In genomic region chr4:7892212-7893019, GRCh38 we compare ENCODE assay signal across 9 cellular contexts. TPM values are rescaled to one million over a fixed set of nuclear protein-coding genes. Genes with fewer than 3 reads are reported as not detected.
DNase-seq lines count a peak whose midpoint lies in the region; ATAC-seq and TF ChIP-seq lines count a peak whose summit lies in the region.
"Had no signal": no experiment of that assay in that cellular context is flagged by ENCODE, and none has a peak within 500 bp of the region (broad histone marks: within the 10 kb centered on the region; RNA-seq: fewer than 3 reads in every experiment).

No MANE protein-coding gene starts in this region.

- TF ChIP-seq CTCF in right atrium auricular region (IDR thresholded peaks at IDR 0.05), result no peak
- no peak for TF ChIP-seq CTCF in vagina (IDR thresholded peaks at IDR 0.05)

- H3K27me3 ChIP-seq in right atrium auricular region (no peaks in the 10 kb centered on the region), vagina (no peaks in the 10 kb centered on the region), MG63 (no peaks in the 10 kb centered on the region)

- H3K4me1 ChIP-seq in right atrium auricular region (peaks cover 0 to 19% of the 10 kb centered on the region in 2 donors), vagina (peaks cover 37% of the 10 kb centered on the region)

- H3K27ac ChIP-seq in right atrium auricular region (no peak overlapping the region), vagina (peak overlapping the region; percentile 20)

- H3K9me3 ChIP-seq in right atrium auricular region, result peaks cover 0 to 9% of the 10 kb centered on the region in 2 donors
- no peaks in the 10 kb centered on the region for H3K9me3 ChIP-seq in vagina
- H3K9me3 ChIP-seq in MG63, result peaks cover 10% of the 10 kb centered on the region

- H3K4me3 ChIP-seq in right atrium auricular region (no peak overlapping the region), vagina (no peak overlapping the region), MG63 (no peak overlapping the region)
- H3K4me3 ChIP-seq: SK-N-MC had no signal

- intact Hi-C loops in Right ventricle myocardium superior (cut with DNase I) (no loop called here), vagina (cut with DNase I) (no loop called here)

- peak; percentile 29 for ATAC-seq in Right ventricle myocardium superior (ENCODE audit: poor library complexity)

- DNase-seq in Right ventricle myocardium superior, result peak; percentile 51
- no peak for DNase-seq in right atrium auricular region (ENCODE audit: low spot score)
- DNase-seq in astrocyte of the hippocampus (ENCODE audit: low read depth, low spot score), result peak; percentile 67
- DNase-seq in left kidney (ENCODE audit: low read depth, low spot score), result peak; percentile 96
- no peak for DNase-seq in vagina (ENCODE audit: extremely low spot score in 2 of 2)
- DNase-seq in MG63, result no peak
- DNase-seq in GDM1 (lab: John Stamatoyannopoulos, UW), result no peak
- DNase-seq in middle frontal gyrus (ENCODE audit: extremely low spot score, low spot score), result no peak

- H3K36me3 ChIP-seq in right atrium auricular region (no peaks in the 10 kb centered on the region), vagina (no peaks in the 10 kb centered on the region), MG63 (peaks cover 3% of the 10 kb centered on the region; the same call in 1 of the 2 replicates)

- TF ChIP-seq POLR2A in vagina (IDR thresholded peaks at IDR 0.05), result no peak

RNA-seq across cellular contexts. Expression of gene AFAP1, which starts 47.2 kb away (rescaled TPM):
- 6.2 TPM for total RNA-seq in Right ventricle myocardium superior
- total RNA-seq in right atrium auricular region, result 10 to 100 TPM; 16.2 to 27.2 TPM
- total RNA-seq in vagina, result 20.4 TPM
- 25.3 and 30.0 TPM in 2 replicates for total RNA-seq in MG63 (2014; rRNA removed; shearing (Covaris generic); ENCODE audit: low replicate concordance)

Comparison
In these comparisons a context has a peak if more than half of its experiments do, and no peak if none do; other contexts are left out.
1. DNase-seq: peak in Right ventricle myocardium superior (single experiment), astrocyte of the hippocampus (single experiment) and left kidney (single experiment); none in right atrium auricular region (single experiment), vagina (0 of 2), MG63 (single experiment), GDM1 (single experiment) and middle frontal gyrus (single experiment).